15 cellular contexts compared by ENCODE assay signal in genomic region chr7:106848851-106849442, GRCh38. TPM values are rescaled to one million over a fixed set of nuclear protein-coding genes. Genes with fewer than 3 reads are reported as not detected.
DNase-seq lines count a peak whose midpoint lies in the region; ATAC-seq and TF ChIP-seq lines count a peak whose summit lies in the region.
"Had no signal": no experiment of that assay in that cellular context is flagged by ENCODE, and none has a peak within 500 bp of the region (broad histone marks: within the 10 kb centered on the region; RNA-seq: fewer than 3 reads in every experiment).

No MANE protein-coding gene starts in this region.

- H3K27ac Mint-ChIP-seq in activated naive CD8-positive, alpha-beta T cell = peak overlapping the region; percentile 31
- no peak overlapping the region for H3K27ac Mint-ChIP-seq in activated naive CD8-positive, alpha-beta T cell treated with anti-CD3 and anti-CD28 coated beads, Interleukin-2, amount 50 U/mL, for 24 hours
- H3K27ac Mint-ChIP-seq in activated CD4-positive, alpha-beta T cell treated with anti-CD3 and anti-CD28 coated beads, Interleukin-2, amount 10 ng/mL, durations not matched to agents 24 days and 14 days = no peak overlapping the region

- intact Hi-C loops in activated CD4-positive, alpha-beta T cell treated with anti-CD3 and anti-CD28 coated beads, Interleukin-2, amount 10 ng/mL, durations not matched to agents 24 days and 14 days (cut with micrococcal nuclease) = no loop called here

- H3K36me3 Mint-ChIP-seq in activated naive CD8-positive, alpha-beta T cell = no peaks in the 10 kb centered on the region
- H3K36me3 Mint-ChIP-seq in activated naive CD8-positive, alpha-beta T cell treated with anti-CD3 and anti-CD28 coated beads, Interleukin-2, amount 50 U/mL, for 24 hours (ENCODE audit: low read depth) = peaks cover 2% of the 10 kb centered on the region
- H3K36me3 Mint-ChIP-seq in activated CD4-positive, alpha-beta T cell treated with anti-CD3 and anti-CD28 coated beads, Interleukin-2, amount 10 ng/mL, durations not matched to agents 24 days and 14 days (ENCODE audit: low read depth) = no peaks in the 10 kb centered on the region

- H3K4me3 ChIP-seq in fibroblast of villous mesenchyme (ENCODE audit: low read depth, low read length) = no peak overlapping the region
- H3K4me3 ChIP-seq: ascending aorta, SK-N-MC, thyroid gland had no signal

- no peaks in the 10 kb centered on the region for H3K4me1 Mint-ChIP-seq in activated naive CD8-positive, alpha-beta T cell (ENCODE audit: low read depth)
- H3K4me1 Mint-ChIP-seq in activated naive CD8-positive, alpha-beta T cell treated with anti-CD3 and anti-CD28 coated beads, Interleukin-2, amount 50 U/mL, for 24 hours = no peaks in the 10 kb centered on the region
- no peaks in the 10 kb centered on the region for H3K4me1 Mint-ChIP-seq in activated CD4-positive, alpha-beta T cell treated with anti-CD3 and anti-CD28 coated beads, Interleukin-2, amount 10 ng/mL, durations not matched to agents 24 days and 14 days

- no peak for ATAC-seq in activated naive CD8-positive, alpha-beta T cell treated with anti-CD3 and anti-CD28 coated beads, Interleukin-2, amount 50 U/mL, for 24 hours
- ATAC-seq in HG02642 (IDR thresholded peaks at IDR 0.05; ENCODE audit: poor library complexity, unreplicated experiment) = no peak

- H3K27me3 Mint-ChIP-seq in activated naive CD8-positive, alpha-beta T cell = no peaks in the 10 kb centered on the region
- peaks cover 6% of the 10 kb centered on the region for H3K27me3 Mint-ChIP-seq in activated naive CD8-positive, alpha-beta T cell treated with anti-CD3 and anti-CD28 coated beads, Interleukin-2, amount 50 U/mL, for 24 hours
- peaks cover 10% of the 10 kb centered on the region for H3K27me3 Mint-ChIP-seq in activated CD4-positive, alpha-beta T cell treated with anti-CD3 and anti-CD28 coated beads, Interleukin-2, amount 10 ng/mL, durations not matched to agents 24 days and 14 days

- no peak for TF ChIP-seq CTCF in fibroblast of villous mesenchyme (IDR thresholded peaks at IDR 0.05; ENCODE audit: insufficient read depth, low read depth, low read length)

- no peak for DNase-seq in activated naive CD8-positive, alpha-beta T cell treated with anti-CD3 and anti-CD28 coated beads, Interleukin-2, amount 50 U/mL, for 24 hours
- peak; percentile 7 for DNase-seq in T1000 (lab: John Stamatoyannopoulos, UW)
- DNase-seq in fibroblast of villous mesenchyme (ENCODE audit: low read depth) = peak; percentile 56
- no peak for DNase-seq in activated CD4-positive, alpha-beta T cell treated with anti-CD3 and anti-CD28 coated beads, Interleukin-2, amount 10 ng/mL, durations not matched to agents 24 days and 14 days
- no peak for DNase-seq in NCI-H2107 (lab: John Stamatoyannopoulos, UW)
- no peak for DNase-seq in C1 segment of cervical spinal cord (lab: John Stamatoyannopoulos, UW)
- DNase-seq: activated T-cell treated with anti-CD3 and anti-CD28 coated beads for 4 hours, hypothalamus, KBM-7, NCI-H187 treated with DMSO at 0.1 percent for 48 hours, thyroid gland had no signal

- H3K9me3 Mint-ChIP-seq in activated naive CD8-positive, alpha-beta T cell (ENCODE audit: low read depth) = no peaks in the 10 kb centered on the region
- H3K9me3 Mint-ChIP-seq in activated naive CD8-positive, alpha-beta T cell treated with anti-CD3 and anti-CD28 coated beads, Interleukin-2, amount 50 U/mL, for 24 hours = peaks cover 18% of the 10 kb centered on the region
- H3K9me3 Mint-ChIP-seq in activated CD4-positive, alpha-beta T cell treated with anti-CD3 and anti-CD28 coated beads, Interleukin-2, amount 10 ng/mL, durations not matched to agents 24 days and 14 days = peaks cover 30% of the 10 kb centered on the region

- H3K4me3 Mint-ChIP-seq in activated naive CD8-positive, alpha-beta T cell = no peak overlapping the region
- no peak overlapping the region for H3K4me3 Mint-ChIP-seq in activated naive CD8-positive, alpha-beta T cell treated with anti-CD3 and anti-CD28 coated beads, Interleukin-2, amount 50 U/mL, for 24 hours
- no peak overlapping the region for H3K4me3 Mint-ChIP-seq in activated CD4-positive, alpha-beta T cell treated with anti-CD3 and anti-CD28 coated beads, Interleukin-2, amount 10 ng/mL, durations not matched to agents 24 days and 14 days

RNA-seq across cellular contexts. Expression of gene PIK3CG, which starts 16.1 kb away (rescaled TPM):
- total RNA-seq in fibroblast of villous mesenchyme = 0.43 and 0.64 TPM in 2 replicates
- total RNA-seq in activated CD4-positive, alpha-beta T cell treated with anti-CD3 and anti-CD28 coated beads, Interleukin-2, amount 10 ng/mL, durations not matched to agents 24 days and 14 days = 28.1 and 29.2 TPM in 2 replicates

Comparison
In these comparisons a context has a peak if more than half of its experiments do, and no peak if none do; other contexts are left out.
1. DNase-seq: peak in T1000 (single experiment) and fibroblast of villous mesenchyme (single experiment); none in activated naive CD8-positive, alpha-beta T cell treated with anti-CD3 and anti-CD28 coated beads, Interleukin-2, amount 50 U/mL, for 24 hours (single experiment), activated CD4-positive, alpha-beta T cell treated with anti-CD3 and anti-CD28 coated beads, Interleukin-2, amount 10 ng/mL, durations not matched to agents 24 days and 14 days (single experiment), NCI-H2107 (single experiment) and C1 segment of cervical spinal cord (0 of 14).
2. RNA of gene PIK3CG, which starts 16.1 kb away (total RNA-seq): 28.1 to 29.2 TPM in activated CD4-positive, alpha-beta T cell treated with anti-CD3 and anti-CD28 coated beads, Interleukin-2, amount 10 ng/mL, durations not matched to agents 24 days and 14 days; 0.43 to 0.64 TPM in fibroblast of villous mesenchyme; every median in the first group is over 10 times any median in the second.